ENCODE assay signal across 1 cellular context in genomic region chr2:10688921-10689807, GRCh38.
TF ChIP-seq lines count a peak whose summit lies in the region.

No MANE protein-coding gene starts in this region.

TF ChIP-seq in GM23338, 12 proteins besides CTCF, POLR2A, EP300 and RAD21:
- TF ChIP-seq REST (IDR thresholded peaks at IDR 0.05; ENCODE audit: unreplicated experiment), result no peak
- no peak for TF ChIP-seq ZNF331 (CRISPR knock-in tag; IDR thresholded peaks at IDR 0.05; ENCODE audit: low read depth)
- TF ChIP-seq STAT1 (IDR thresholded peaks at IDR 0.05; ENCODE audit: unreplicated experiment), result no peak
- TF ChIP-seq ZNF462 (CRISPR knock-in tag; IDR thresholded peaks at IDR 0.05), result no peak
- no peak for TF ChIP-seq POLR2AphosphoS5 (IDR thresholded peaks at IDR 0.05; ENCODE audit: low read depth)
- TF ChIP-seq EZH2 (IDR thresholded peaks at IDR 0.05; ENCODE audit: low read depth, unreplicated experiment), result no peak
- no peak for TF ChIP-seq ZNF114 (CRISPR knock-in tag; IDR thresholded peaks at IDR 0.05)
- no peak for TF ChIP-seq EZH2phosphoT487 (IDR thresholded peaks at IDR 0.05; ENCODE audit: unreplicated experiment)
- no peak for TF ChIP-seq CREB1 (CRISPR knock-in tag; IDR thresholded peaks at IDR 0.05; ENCODE audit: low read depth)
- no peak for TF ChIP-seq ETS1 (IDR thresholded peaks at IDR 0.05)
- TF ChIP-seq NANOG (IDR thresholded peaks at IDR 0.05; ENCODE audit: borderline replicate concordance), result no peak
- no peak for TF ChIP-seq JUNB (IDR thresholded peaks at IDR 0.05; ENCODE audit: unreplicated experiment)
